ENCODE assay signal across 8 cellular contexts in genomic region chr19:10543059-10543419, GRCh38. TPM values are rescaled to one million over a fixed set of nuclear protein-coding genes. Genes with fewer than 3 reads are reported as not detected.
DNase-seq lines count a peak whose midpoint lies in the region; ATAC-seq and TF ChIP-seq lines count a peak whose summit lies in the region.

No MANE protein-coding gene starts in this region.

- H3K27me3 ChIP-seq in left ventricle myocardium inferior (ENCODE audit: low read depth), result peaks cover 5% of the 10 kb centered on the region
- peaks cover 2% of the 10 kb centered on the region in 2 donors for H3K27me3 ChIP-seq in mucosa of rectum (ENCODE audit: control insufficient read depth in 2 of 2, insufficient read depth in 2 of 2, low read length in 2 of 2)
- no peaks in the 10 kb centered on the region for H3K27me3 ChIP-seq in uterus

- H3K9ac ChIP-seq in mucosa of rectum (ENCODE audit: low read depth in 1 of 2, low read length in 2 of 2), result no peak overlapping the region

- H3K4me1 ChIP-seq in left ventricle myocardium inferior (peaks cover 30% of the 10 kb centered on the region), mucosa of rectum (ENCODE audit: control insufficient read depth in 2 of 2, insufficient read depth in 2 of 2, low read length in 2 of 2) (peaks cover 9 to 17% of the 10 kb centered on the region in 2 donors), uterus (peaks cover 0 to 4% of the 10 kb centered on the region in 2 donors)

- H3K27ac ChIP-seq in left ventricle myocardium inferior (replicated peaks), result peak overlapping the region; percentile 91
- peak overlapping the region in 1 of 2 donors; percentile 82 for H3K27ac ChIP-seq in mucosa of rectum (ENCODE audit: low read depth in 2 of 2, low read length in 2 of 2)
- H3K27ac ChIP-seq in uterus, result peak overlapping the region; percentile 78 to 93

- TF ChIP-seq CTCF in left ventricle myocardium inferior (IDR thresholded peaks at IDR 0.05; ENCODE audit: borderline replicate concordance), result no peak
- TF ChIP-seq CTCF in astrocyte of the cerebellum (IDR thresholded peaks at IDR 0.05; ENCODE audit: low read depth, low read length, missing control alignments), result no peak
- TF ChIP-seq CTCF in uterus (IDR thresholded peaks at IDR 0.05), result no peak
- no peak for TF ChIP-seq CTCF in GM20000 (IDR thresholded peaks at IDR 0.05; ENCODE audit: extremely low read depth, missing control alignments)

- peak overlapping the region; percentile 87 for H3K4me3 ChIP-seq in left ventricle myocardium inferior
- peak overlapping the region; percentile 88 for H3K4me3 ChIP-seq in astrocyte of the cerebellum (ENCODE audit: low read depth, low read length)
- H3K4me3 ChIP-seq in mucosa of rectum (ENCODE audit: low read length in 2 of 2), result peak overlapping the region; percentile 32 to 83
- H3K4me3 ChIP-seq in uterus, result peak overlapping the region; percentile 59 to 95

- no peaks in the 10 kb centered on the region for H3K9me3 ChIP-seq in left ventricle myocardium inferior (replicated peaks)
- no peaks in the 10 kb centered on the region for H3K9me3 ChIP-seq in mucosa of rectum (ENCODE audit: control insufficient read depth in 2 of 2, low read length in 2 of 2)
- H3K9me3 ChIP-seq in uterus, result no peaks in the 10 kb centered on the region

- H3K36me3 ChIP-seq in left ventricle myocardium inferior (peaks cover 18% of the 10 kb centered on the region), mucosa of rectum (ENCODE audit: control insufficient read depth in 2 of 2, insufficient read depth in 2 of 2, low read length in 2 of 2) (peaks cover 5 to 10% of the 10 kb centered on the region in 2 donors), uterus (no peaks in the 10 kb centered on the region)

- intact Hi-C loops in left ventricle myocardium inferior (cut with micrococcal nuclease), result no loop called here
- intact Hi-C loops in Right ventricle myocardium superior (cut with DNase I), result no loop called here
- intact Hi-C loops in uterus (cut with DNase I; ENCODE audit: low total_unique reads), result no loop called here

- DNase-seq in left ventricle myocardium inferior, result no peak
- no peak for DNase-seq in Right ventricle myocardium superior
- DNase-seq in astrocyte of the cerebellum (ENCODE audit: low read depth), result no peak
- DNase-seq in uterus, result no peak
- DNase-seq in GM20000 (ENCODE audit: low spot score), result no peak

- ATAC-seq in Right ventricle myocardium superior (ENCODE audit: poor library complexity) (no peak), HG03442 (IDR thresholded peaks at IDR 0.05; ENCODE audit: unreplicated experiment) (no peak), GM18867 (IDR thresholded peaks at IDR 0.05; ENCODE audit: unreplicated experiment) (no peak)

- in situ Hi-C loops in astrocyte of the cerebellum (cut with HindIII; ENCODE audit: low sequenced_read_pairs), result no loop called here

- TF ChIP-seq POLR2A in uterus (IDR thresholded peaks at IDR 0.05), result no peak

RNA-seq across cellular contexts. Expression of gene ATG4D, which starts 0.7 kb away (rescaled TPM):
- total RNA-seq in left ventricle myocardium inferior (48.7 TPM), Right ventricle myocardium superior (46.4 TPM), uterus (10 to 100 TPM in 2 of 4 donors, 1 to 10 TPM in 2; 4.4 to 22.1 (median 8.4) TPM)

RNA-seq across cellular contexts. Expression of gene KRI1, which starts 22.8 kb away (rescaled TPM):
- 10.2 TPM for total RNA-seq in left ventricle myocardium inferior
- 10.4 TPM for total RNA-seq in Right ventricle myocardium superior
- 100 to 1,000 TPM in 1 of 4 donors, 10 to 100 TPM in 2, 1 to 10 TPM in 1; 9.0 to 152 (median 27.6) TPM for total RNA-seq in uterus

RNA-seq across cellular contexts. Expression of gene CDKN2D, which starts 25.7 kb away (rescaled TPM):
- total RNA-seq in left ventricle myocardium inferior, result 9.4 TPM
- 6.9 TPM for total RNA-seq in Right ventricle myocardium superior
- 10 to 100 TPM in 1 of 4 donors, 1 to 10 TPM in 3; 7.7 to 14.6 (median 7.8) TPM for total RNA-seq in uterus

RNA-seq across cellular contexts. Expression of gene S1PR5, which starts 25.8 kb away (rescaled TPM):
- total RNA-seq in left ventricle myocardium inferior, result 0.11 TPM
- 0.13 TPM for total RNA-seq in Right ventricle myocardium superior
- 1 to 10 TPM in 2 of 4 donors, not detected in 2; 1.8 to 2.6 TPM for total RNA-seq in uterus

RNA-seq across cellular contexts. Expression of gene KEAP1, which starts 39.9 kb away (rescaled TPM):
- total RNA-seq in left ventricle myocardium inferior, result 74.5 TPM
- total RNA-seq in Right ventricle myocardium superior, result 78.3 TPM
- 100 to 1,000 TPM in 1 of 4 donors, 10 to 100 TPM in 3; 39.7 to 127 (median 56.8) TPM for total RNA-seq in uterus
